19 cellular contexts compared by ENCODE assay signal in genomic region chr17:4593021-4593797, GRCh38. TPM values are rescaled to one million over a fixed set of nuclear protein-coding genes. Genes with fewer than 3 reads are reported as not detected.
A peak's percentile ranks its signal among the peaks of the same experiment; 100 is the strongest.
DNase-seq lines count a peak whose midpoint lies in the region; ATAC-seq and TF ChIP-seq lines count a peak whose summit lies in the region.
"Had no signal": no experiment of that assay in that cellular context is flagged by ENCODE, and none has a peak within 500 bp of the region (broad histone marks: within the 10 kb centered on the region; RNA-seq: fewer than 3 reads in every experiment).

No MANE protein-coding gene starts in this region.

- no peaks in the 10 kb centered on the region for H3K9me3 Mint-ChIP-seq in activated T-helper 17 cell treated with anti-CD3 and anti-CD28 coated beads, Interleukin-2, amount 50 U/mL, for 72 hours
- no peaks in the 10 kb centered on the region for H3K9me3 Mint-ChIP-seq in mesothelial cell of epicardium
- H3K9me3 Mint-ChIP-seq in naive thymus-derived CD8-positive, alpha-beta T cell: no peaks in the 10 kb centered on the region
- H3K9me3 Mint-ChIP-seq: CD8-positive, alpha-beta T cell had no signal

- H3K27ac ChIP-seq in skeletal muscle tissue (ENCODE audit: low read depth, low read length) (peak overlapping the region; percentile 70), tibial nerve (no peak overlapping the region)
- H3K27ac ChIP-seq: 22Rv1 had no signal

- 63 to 71% methylated on average over 13 to 19 of the region's 22 CpGs for WGBS in tibial nerve, 2 donors

- ATAC-seq in Right ventricle myocardium inferior: no peak
- ATAC-seq in left cardiac atrium: no peak
- no peak for ATAC-seq in activated T-helper 17 cell treated with anti-CD3 and anti-CD28 coated beads, Interleukin-2, amount 50 U/mL, for 72 hours (replicated peaks)
- ATAC-seq in naive thymus-derived CD8-positive, alpha-beta T cell: no peak
- ATAC-seq: CD8-positive, alpha-beta T cell; PC-3 had no signal

- H3K4me3 ChIP-seq in skeletal muscle tissue (ENCODE audit: low read length in 3 of 3) (peak overlapping the region in 1 of 3 donors; percentile 9), tibial nerve (no peak overlapping the region)

- H3K4me1 ChIP-seq in skeletal muscle tissue (ENCODE audit: control insufficient read depth in 3 of 3, insufficient read depth in 3 of 3, low read length in 3 of 3): peaks cover 71 to 90% (median 80%) of the 10 kb centered on the region in 3 donors
- peaks cover 0 to 14% (median 2%) of the 10 kb centered on the region in 4 donors for H3K4me1 ChIP-seq in tibial nerve

- H3K36me3 ChIP-seq in skeletal muscle tissue (ENCODE audit: control insufficient read depth in 3 of 3, insufficient read depth in 3 of 3, low read length in 3 of 3): peaks cover 14 to 23% (median 15%) of the 10 kb centered on the region in 3 donors
- H3K36me3 ChIP-seq in tibial nerve: no peaks in the 10 kb centered on the region

- H3K27me3 Mint-ChIP-seq in activated T-helper 17 cell treated with anti-CD3 and anti-CD28 coated beads, Interleukin-2, amount 50 U/mL, for 72 hours: peaks cover 10% of the 10 kb centered on the region
- no peaks in the 10 kb centered on the region for H3K27me3 Mint-ChIP-seq in mesothelial cell of epicardium (ENCODE audit: low read depth)
- peaks cover 0 to 21% (median 3%) of the 10 kb centered on the region in 5 donors for H3K27me3 Mint-ChIP-seq in naive thymus-derived CD8-positive, alpha-beta T cell

- TF ChIP-seq CTCF in mesothelial cell of epicardium (IDR thresholded peaks at IDR 0.05; ENCODE audit: unreplicated experiment) (no peak), tibial nerve (IDR thresholded peaks at IDR 0.05) (no peak)

- H3K27me3 ChIP-seq in skeletal muscle tissue (ENCODE audit: control insufficient read depth in 3 of 3, insufficient read depth in 3 of 3, low read length in 3 of 3) (no peaks in the 10 kb centered on the region), tibial nerve (peaks cover 0 to 5% of the 10 kb centered on the region in 2 donors)

- H3K27ac Mint-ChIP-seq in activated T-helper 17 cell treated with anti-CD3 and anti-CD28 coated beads, Interleukin-2, amount 50 U/mL, for 72 hours: peak overlapping the region; percentile 33
- peak overlapping the region; percentile 88 for H3K27ac Mint-ChIP-seq in mesothelial cell of epicardium
- no peak overlapping the region for H3K27ac Mint-ChIP-seq in naive thymus-derived CD8-positive, alpha-beta T cell
- H3K27ac Mint-ChIP-seq: CD8-positive, alpha-beta T cell had no signal

- no peak for TF ChIP-seq POLR2A in tibial nerve (IDR thresholded peaks at IDR 0.05)

- H3K4me1 Mint-ChIP-seq in activated T-helper 17 cell treated with anti-CD3 and anti-CD28 coated beads, Interleukin-2, amount 50 U/mL, for 72 hours: no peaks in the 10 kb centered on the region
- peaks cover 67% of the 10 kb centered on the region for H3K4me1 Mint-ChIP-seq in mesothelial cell of epicardium
- H3K4me1 Mint-ChIP-seq in naive thymus-derived CD8-positive, alpha-beta T cell: peaks cover 0 to 10% (median 6%) of the 10 kb centered on the region in 4 donors

- DNase-seq in Right ventricle myocardium inferior (ENCODE audit: missing footprints): peak; percentile 52
- DNase-seq in left cardiac atrium: no peak
- no peak for DNase-seq in mesothelial cell of epicardium (ENCODE audit: low spot score in 2 of 2, unreplicated experiment in 2 of 2)
- no peak for DNase-seq in naive thymus-derived CD8-positive, alpha-beta T cell
- DNase-seq in tibial nerve (ENCODE audit: low spot score in 2 of 2): no peak
- no peak for DNase-seq in Ammon's horn (ENCODE audit: low spot score)
- DNase-seq: CD8-positive, alpha-beta T cell; DMS79; KBM-7; NCI-H1436 treated with DMSO at 0.1 percent for 48 hours; NCI-H2081; NCI-H510A; NCI-H774; PC-3 had no signal

- H3K9ac ChIP-seq in skeletal muscle tissue (ENCODE audit: low read depth in 1 of 3, low read length in 3 of 3): peak overlapping the region; percentile 20 to 62 (median 62)

- intact Hi-C loops in Right ventricle myocardium inferior (cut with DNase I) (no loop called here), left cardiac atrium (cut with DNase I) (no loop called here)

- H3K36me3 Mint-ChIP-seq in activated T-helper 17 cell treated with anti-CD3 and anti-CD28 coated beads, Interleukin-2, amount 50 U/mL, for 72 hours (ENCODE audit: low read depth): no peaks in the 10 kb centered on the region
- peaks cover 11% of the 10 kb centered on the region for H3K36me3 Mint-ChIP-seq in mesothelial cell of epicardium
- no peaks in the 10 kb centered on the region for H3K36me3 Mint-ChIP-seq in naive thymus-derived CD8-positive, alpha-beta T cell
- H3K36me3 Mint-ChIP-seq: CD8-positive, alpha-beta T cell had no signal

- no peaks in the 10 kb centered on the region for H3K9me3 ChIP-seq in skeletal muscle tissue (ENCODE audit: control insufficient read depth in 3 of 3, low read length in 3 of 3)
- no peaks in the 10 kb centered on the region for H3K9me3 ChIP-seq in tibial nerve

- no peak overlapping the region for H3K4me3 Mint-ChIP-seq in activated T-helper 17 cell treated with anti-CD3 and anti-CD28 coated beads, Interleukin-2, amount 50 U/mL, for 72 hours
- no peak overlapping the region for H3K4me3 Mint-ChIP-seq in mesothelial cell of epicardium
- H3K4me3 Mint-ChIP-seq in naive thymus-derived CD8-positive, alpha-beta T cell: no peak overlapping the region
- H3K4me3 Mint-ChIP-seq: CD8-positive, alpha-beta T cell had no signal

- TF ChIP-seq EP300 in tibial nerve (IDR thresholded peaks at IDR 0.05): no peak

- POLR2A ChIA-PET in naive thymus-derived CD8-positive, alpha-beta T cell (lab: Charles Lee): no interaction called here

RNA-seq across cellular contexts. Expression of gene SMTNL2, which starts 8.9 kb away (rescaled TPM):
- total RNA-seq in Right ventricle myocardium inferior (48.6 TPM), left cardiac atrium (10 to 100 TPM; 13.2 to 13.3 TPM), mesothelial cell of epicardium (64.8 to 68.2 TPM (median 65.7 TPM) in 3 replicates), skeletal muscle tissue (74.1 TPM), tibial nerve (1 to 10 TPM; 1.5 to 8.2 (median 4.4) TPM)
- total RNA-seq in activated T-helper 17 cell treated with anti-CD3 and anti-CD28 coated beads, Interleukin-2, amount 50 U/mL, for 72 hours: not detected
- total RNA-seq in naive thymus-derived CD8-positive, alpha-beta T cell: not detected
- polyA plus RNA-seq in naive thymus-derived CD8-positive, alpha-beta T cell: not detected
- total RNA-seq: CD8-positive, alpha-beta T cell; PC-3 had no signal
- polyA plus RNA-seq: BJ had no signal

RNA-seq across cellular contexts. Expression of gene GGT6, which starts 32.8 kb away (rescaled TPM):
- total RNA-seq in Right ventricle myocardium inferior: 0.14 TPM
- not detected for total RNA-seq in left cardiac atrium
- not detected for total RNA-seq in activated T-helper 17 cell treated with anti-CD3 and anti-CD28 coated beads, Interleukin-2, amount 50 U/mL, for 72 hours
- total RNA-seq in mesothelial cell of epicardium: 0.09 to 0.27 TPM (median 0.22 TPM) in 3 replicates
- total RNA-seq in skeletal muscle tissue: not detected
- total RNA-seq in naive thymus-derived CD8-positive, alpha-beta T cell: not detected
- polyA plus RNA-seq in naive thymus-derived CD8-positive, alpha-beta T cell: not detected
- not detected for total RNA-seq in tibial nerve
- total RNA-seq: CD8-positive, alpha-beta T cell; PC-3 had no signal
- polyA plus RNA-seq: AG04450, BJ had no signal

RNA-seq across cellular contexts. Expression of gene MYBBP1A, which starts 38.0 kb away (rescaled TPM):
- total RNA-seq in Right ventricle myocardium inferior (19.2 TPM), left cardiac atrium (10 to 100 TPM; 17.6 to 34.9 TPM), mesothelial cell of epicardium (69.5 to 74.6 TPM (median 73.5 TPM) in 3 replicates), skeletal muscle tissue (30.3 TPM), tibial nerve (100 to 1,000 TPM in 1 of 4 donors, 10 to 100 TPM in 3; 53.8 to 119 (median 54.4) TPM)
- total RNA-seq in activated T-helper 17 cell treated with anti-CD3 and anti-CD28 coated beads, Interleukin-2, amount 50 U/mL, for 72 hours: 10 to 100 TPM; 47.5 to 95.4 TPM
- total RNA-seq in naive thymus-derived CD8-positive, alpha-beta T cell: 10 to 100 TPM; 84.4 to 88.6 TPM
- polyA plus RNA-seq in naive thymus-derived CD8-positive, alpha-beta T cell: 10 to 100 TPM; 14.0 to 45.7 (median 28.7) TPM

RNA-seq across cellular contexts. Expression of gene ALOX15, which starts 48.3 kb away (rescaled TPM):
- total RNA-seq in Right ventricle myocardium inferior (0.19 TPM), left cardiac atrium (10 to 100 TPM in 1 of 2 donors, 1 to 10 TPM in 1; 4.7 to 11.7 TPM), mesothelial cell of epicardium (0.18 to 0.45 TPM (median 0.36 TPM) in 3 replicates), skeletal muscle tissue (0.52 TPM), tibial nerve (not detected)
- under 1 TPM in 1 of 2 donors, not detected in 1; 0.24 TPM for total RNA-seq in activated T-helper 17 cell treated with anti-CD3 and anti-CD28 coated beads, Interleukin-2, amount 50 U/mL, for 72 hours
- under 1 TPM; 0.60 TPM for total RNA-seq in naive thymus-derived CD8-positive, alpha-beta T cell
- polyA plus RNA-seq in naive thymus-derived CD8-positive, alpha-beta T cell: not detected
- total RNA-seq: CD8-positive, alpha-beta T cell; PC-3 had no signal
- polyA plus RNA-seq: AG04450, BJ had no signal

Comparison
In these comparisons a context has a peak if more than half of its experiments do, and no peak if none do; other contexts are left out.
1. H3K27ac Mint-ChIP-seq: peak in activated T-helper 17 cell treated with anti-CD3 and anti-CD28 coated beads, Interleukin-2, amount 50 U/mL, for 72 hours (single experiment) and mesothelial cell of epicardium (single experiment); none in naive thymus-derived CD8-positive, alpha-beta T cell (0 of 10).